13 cellular contexts compared by ENCODE assay signal in the genomic region with DNA sequence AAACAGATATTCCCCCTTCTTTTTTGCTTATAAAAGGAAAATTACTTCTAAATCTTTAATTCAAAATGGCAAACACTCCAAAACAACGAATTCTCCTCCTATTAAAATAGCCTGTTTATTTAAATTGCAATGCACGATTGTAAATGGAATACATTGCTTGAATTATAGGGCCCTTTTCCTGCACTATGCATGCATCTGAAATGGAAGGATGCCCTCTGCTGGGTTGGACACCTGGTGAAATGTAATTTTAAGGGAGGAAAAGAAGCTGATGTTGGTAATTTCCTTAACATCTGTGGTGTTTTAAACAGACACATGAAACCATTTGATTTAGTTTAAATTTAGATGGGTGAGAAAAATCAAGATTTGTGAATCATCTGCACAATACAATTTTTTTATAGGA.
DNase-seq lines count a peak whose midpoint lies in the region; ATAC-seq and TF ChIP-seq lines count a peak whose summit lies in the region.
"Had no signal": no experiment of that assay in that cellular context is flagged by ENCODE, and none has a peak within 500 bp of the region (broad histone marks: within the 10 kb centered on the region; RNA-seq: fewer than 3 reads in every experiment).

No MANE protein-coding gene starts in this region.

- H3K9me3 ChIP-seq in BE2C (0 out of 2 replicates have a peak, but pooled peaks cover 2% of the 10 kb centered on the region), colonic mucosa (no peaks in the 10 kb centered on the region), stomach (no peaks in the 10 kb centered on the region)
- H3K9me3 ChIP-seq: Peyer's patch had no signal

- 14 to 29% (median 16%) methylated on average over 2 of the region's 2 CpGs for WGBS in stomach, 5 donors

- no peak overlapping the region for H3K9ac ChIP-seq in colonic mucosa (ENCODE audit: low read depth in 2 of 2, low read length in 2 of 2)

- TF ChIP-seq CTCF in BE2C (IDR thresholded peaks at IDR 0.05; ENCODE audit: low read depth, low read length), result peak; percentile 69
- peak; percentile 19; the same call in 1 of the 2 replicates for TF ChIP-seq CTCF in RWPE1 (conservative IDR thresholded peaks at IDR 0.05; ENCODE audit: low read depth)
- TF ChIP-seq CTCF in colonic mucosa (IDR thresholded peaks at IDR 0.05), result no peak
- peak in 1 of 7 experiments; percentile 11 for TF ChIP-seq CTCF in stomach (IDR thresholded peaks at IDR 0.05)

- CTCF ChIA-PET in RWPE1 (lab: Yijun Ruan, JAX), result interaction anchor here (0.6 to 1.4 kb wide), 11 partner anchors 11 to 1713 kb away, joined by 3 to 4 read pairs (median 3); partner anchors contain the start of gene GUF1

- no peak for ATAC-seq in GM19023 (IDR thresholded peaks at IDR 0.05; ENCODE audit: unreplicated experiment)
- ATAC-seq: activated naive CD4-positive, alpha-beta T cell treated with anti-CD3 and anti-CD28 coated beads, Interleukin-2, amount 50 U/mL, for 72 hours; stimulated activated naive CD8-positive, alpha-beta T cell treated with anti-CD3 and anti-CD28 coated beads, Interleukin-15, Interleukin-2, amounts not matched to agents 100 U/mL and 50 U/mL, for 24 hours had no signal

- POLR2A ChIA-PET in RWPE1 (lab: Yijun Ruan, JAX; ENCODE audit: low non-redundant PET), result no interaction called here

- TF ChIP-seq POLR2A in stomach (IDR thresholded peaks at IDR 0.05), result no peak

- no peak for TF ChIP-seq EP300 in stomach (IDR thresholded peaks at IDR 0.05)

- intact Hi-C loops in colonic mucosa (cut with DNase I), result no loop called here
- intact Hi-C loops in stomach (cut with DNase I; ENCODE audit: low total_unique reads), result no loop called here

- H3K4me1 ChIP-seq in BE2C, result no peaks in the 10 kb centered on the region
- no peaks in the 10 kb centered on the region for H3K4me1 ChIP-seq in colonic mucosa
- no peaks in the 10 kb centered on the region for H3K4me1 ChIP-seq in stomach
- H3K4me1 ChIP-seq: Peyer's patch had no signal

- DNase-seq in BE2C (peak; percentile 34), HT-29 (ENCODE audit: low spot score) (peak; percentile 32), RWPE1 (ENCODE audit: low spot score) (peak; percentile 1), kidney glomerular epithelial cell (lab: John Stamatoyannopoulos, UW) (peak; percentile 9), NCI-H2107 (lab: John Stamatoyannopoulos, UW) (no peak), colonic mucosa (no peak), stomach (no peak)
- DNase-seq: NCI-H2171 treated with DMSO at 0.1 percent for 48 hours; Peyer's patch; stimulated activated CD4-positive, alpha-beta T cell treated with anti-CD3 and anti-CD28 coated beads, Interleukin-4, amount 100 ng/mL, for 4 hours; stimulated activated naive CD8-positive, alpha-beta T cell treated with anti-CD3 and anti-CD28 coated beads, Interleukin-15, Interleukin-2, amounts not matched to agents 100 U/mL and 50 U/mL, for 24 hours had no signal

- no peak overlapping the region for H3K27ac ChIP-seq in RWPE1
- no peak overlapping the region for H3K27ac ChIP-seq in colonic mucosa
- H3K27ac ChIP-seq in stomach, result no peak overlapping the region
- H3K27ac ChIP-seq: Peyer's patch had no signal

- H3K27me3 ChIP-seq in BE2C (no peaks in the 10 kb centered on the region), colonic mucosa (no peaks in the 10 kb centered on the region), stomach (no peaks in the 10 kb centered on the region)
- H3K27me3 ChIP-seq: Peyer's patch had no signal

- H3K4me3 ChIP-seq in BE2C (ENCODE audit: low read depth, low read length) (no peak overlapping the region), colonic mucosa (no peak overlapping the region), stomach (no peak overlapping the region)
- H3K4me3 ChIP-seq: Peyer's patch had no signal

- H3K36me3 ChIP-seq in BE2C, result no peaks in the 10 kb centered on the region
- no peaks in the 10 kb centered on the region for H3K36me3 ChIP-seq in colonic mucosa
- H3K36me3 ChIP-seq in stomach, result no peaks in the 10 kb centered on the region
- H3K36me3 ChIP-seq: Peyer's patch had no signal

Comparison
In these comparisons a context has a peak if more than half of its experiments do, and no peak if none do; other contexts are left out.
1. DNase-seq: peak in BE2C (single experiment), HT-29 (single experiment), RWPE1 (single experiment) and kidney glomerular epithelial cell (single experiment); none in NCI-H2107 (single experiment), colonic mucosa (single experiment) and stomach (single experiment).